Comparison of ENCODE assay signal across 1 cellular context in genomic region chr10:73916761-73917470, GRCh38.
TF ChIP-seq lines count a peak whose summit lies in the region.

No MANE protein-coding gene starts in this region.

TF ChIP-seq in GM23338, 12 proteins besides CTCF, POLR2A, EP300 and RAD21 (continued from another document):
- TF ChIP-seq REST (IDR thresholded peaks at IDR 0.05; ENCODE audit: unreplicated experiment): no peak
- TF ChIP-seq ZNF114 (CRISPR knock-in tag; IDR thresholded peaks at IDR 0.05): no peak
- TF ChIP-seq EZH2phosphoT487 (IDR thresholded peaks at IDR 0.05; ENCODE audit: unreplicated experiment): no peak
- no peak for TF ChIP-seq ZNF331 (CRISPR knock-in tag; IDR thresholded peaks at IDR 0.05; ENCODE audit: low read depth)
- TF ChIP-seq EZH2 (IDR thresholded peaks at IDR 0.05; ENCODE audit: low read depth, unreplicated experiment): no peak
- no peak for TF ChIP-seq ETS1 (IDR thresholded peaks at IDR 0.05)
- TF ChIP-seq STAT1 (IDR thresholded peaks at IDR 0.05; ENCODE audit: unreplicated experiment): no peak
TF ChIP-seq in GM23338: peak in this region for 0.
